8 cellular contexts compared by ENCODE assay signal in the genomic region with DNA sequence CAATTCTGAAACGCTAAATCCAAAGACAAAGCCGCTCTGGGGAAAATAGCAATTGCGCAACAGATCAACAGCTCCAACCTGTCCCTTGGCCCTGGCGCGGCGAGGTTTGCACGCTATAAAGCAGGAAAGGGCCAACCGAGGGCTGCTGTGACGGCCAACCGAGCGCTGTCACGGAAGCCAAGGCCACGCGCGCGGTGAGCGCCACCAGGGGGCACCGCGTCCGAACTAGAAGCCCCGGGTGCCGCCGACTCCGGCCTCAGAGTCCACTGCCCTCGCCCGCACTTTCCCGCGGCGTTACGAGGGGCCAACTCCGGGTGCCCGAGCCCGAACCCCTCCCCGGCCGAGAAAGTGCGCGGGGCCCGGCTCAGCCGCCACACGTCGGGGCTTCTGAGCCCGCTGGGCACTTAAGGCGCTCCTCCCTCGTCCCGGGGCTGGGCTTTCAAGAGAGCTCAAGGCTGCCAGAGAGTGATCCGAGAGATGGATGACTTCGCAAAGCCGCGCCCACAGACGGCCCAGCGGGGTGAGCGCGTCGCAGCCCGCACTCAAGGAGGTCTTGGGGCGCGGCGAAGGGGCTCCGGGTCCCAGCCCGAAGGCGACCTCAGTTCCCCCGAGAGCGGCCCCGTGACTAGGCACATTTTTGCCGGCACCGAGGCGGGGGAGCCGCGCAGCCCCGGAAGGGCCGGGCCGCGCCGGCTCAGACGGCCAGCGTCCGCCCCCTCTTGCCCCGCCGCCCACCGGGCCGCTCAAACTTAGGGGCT. TPM values are rescaled to one million over a fixed set of nuclear protein-coding genes. Genes with fewer than 3 reads are reported as not detected.
DNase-seq lines count a peak whose midpoint lies in the region; ATAC-seq and TF ChIP-seq lines count a peak whose summit lies in the region.

No MANE protein-coding gene starts in this region.

- H3K4me3 ChIP-seq in LNCaP clone FGC (ENCODE audit: low read depth, low read length) (peak overlapping the region; percentile 76), fibroblast of pulmonary artery (replicated peaks; ENCODE audit: low read depth, low read length) (peak overlapping the region; percentile 80)

- peaks cover 4% of the 10 kb centered on the region for H3K36me3 Mint-ChIP-seq in nephron (ENCODE audit: low read depth)

- peak; percentile 90 for TF ChIP-seq CTCF in LNCaP clone FGC (IDR thresholded peaks at IDR 0.05; ENCODE audit: control insufficient read depth, extremely low read depth, insufficient read depth)
- peak; percentile 68 for TF ChIP-seq CTCF in fibroblast of pulmonary artery (IDR thresholded peaks at IDR 0.05; ENCODE audit: low read length, missing control alignments)
- peak; percentile 89 to 95 (median 91) for TF ChIP-seq CTCF in nephron (IDR thresholded peaks at IDR 0.05; ENCODE audit: unreplicated experiment in 3 of 3)

- no peaks in the 10 kb centered on the region for H3K9me3 ChIP-seq in ES-I3 (ENCODE audit: control insufficient read depth, insufficient read depth, low read length)

- DNase-seq in H4 (ENCODE audit: low spot score): peak; percentile 96
- peak; percentile 93 for DNase-seq in LNCaP clone FGC (ENCODE audit: low read depth)
- peak; percentile 98 for DNase-seq in RPMI8226
- peak; percentile 89 for DNase-seq in activated T-helper 9 cell treated with anti-CD3 and anti-CD28 coated beads, Interleukin-2, amount 50 U/mL, for 16 hours (ENCODE audit: low read depth)
- DNase-seq in fibroblast of pulmonary artery (ENCODE audit: low read depth): peak; percentile 99
- DNase-seq in stimulated activated naive CD8-positive, alpha-beta T cell treated with anti-CD3 and anti-CD28 coated beads, Interleukin-15, Interleukin-2, amounts not matched to agents 100 U/mL and 50 U/mL, for 24 hours: peak; percentile 95

- H3K4me1 Mint-ChIP-seq in nephron: peaks cover 59% of the 10 kb centered on the region

- peak; percentile 64 for ATAC-seq in stimulated activated naive CD8-positive, alpha-beta T cell treated with anti-CD3 and anti-CD28 coated beads, Interleukin-15, Interleukin-2, amounts not matched to agents 100 U/mL and 50 U/mL, for 24 hours

- no peaks in the 10 kb centered on the region for H3K9me3 Mint-ChIP-seq in nephron

- peaks cover 28% of the 10 kb centered on the region for H3K4me1 ChIP-seq in ES-I3 (ENCODE audit: insufficient read depth, low read length)

- H3K27ac Mint-ChIP-seq in nephron: peak overlapping the region; percentile 96 to 99 (median 98)

- peak overlapping the region; percentile 100 for H3K9ac ChIP-seq in ES-I3 (ENCODE audit: low read depth, low read length)

- H3K36me3 ChIP-seq in ES-I3 (ENCODE audit: insufficient read depth, low read length): no peaks in the 10 kb centered on the region

- peak overlapping the region; percentile 89 to 98 (median 95) for H3K4me3 Mint-ChIP-seq in nephron

- H3K27me3 Mint-ChIP-seq in nephron (ENCODE audit: low read depth): no peaks in the 10 kb centered on the region

RNA-seq across cellular contexts. Expression of a gene that starts 0.9 kb away (rescaled TPM):
- 116 and 128 TPM in 2 replicates for total RNA-seq in H4 (2014; rRNA removed; shearing (Covaris generic))

RNA-seq across cellular contexts. Expression of a gene that starts 51.0 kb away (rescaled TPM):
- 29.8 and 34.9 TPM in 2 replicates for total RNA-seq in H4 (2014; rRNA removed; shearing (Covaris generic))

Comparison
In these comparisons a context has a peak if more than half of its experiments do, and no peak if none do; other contexts are left out.
1. Peak in every context shown above with its lines: DNase-seq, ATAC-seq and H3K4me3 ChIP-seq.